ENCODE assay signal across 10 cellular contexts in genomic region chr2:45851576-45852304, GRCh38.
DNase-seq lines count a peak whose midpoint lies in the region; ATAC-seq and TF ChIP-seq lines count a peak whose summit lies in the region.
"Had no signal": no experiment of that assay in that cellular context is flagged by ENCODE, and none has a peak within 500 bp of the region (broad histone marks: within the 10 kb centered on the region; RNA-seq: fewer than 3 reads in every experiment).

No MANE protein-coding gene starts in this region.

- H3K36me3 ChIP-seq in heart left ventricle (no peaks in the 10 kb centered on the region), H7 (replicated peaks; ENCODE audit: control insufficient read depth, insufficient read depth, low read length) (no peaks in the 10 kb centered on the region)

- peak in 3 of 4 donors; percentile 20 to 66 (median 65) for ATAC-seq in heart left ventricle
- no peak for ATAC-seq in activated CD8-positive, alpha-beta T cell treated with anti-CD3 and anti-CD28 coated beads for 36 hours
- ATAC-seq: body of pancreas had no signal

- no peaks in the 10 kb centered on the region for H3K27me3 ChIP-seq in heart left ventricle
- no peaks in the 10 kb centered on the region for H3K27me3 ChIP-seq in H7 (ENCODE audit: control insufficient read depth, insufficient read depth, low read length)
- H3K27me3 ChIP-seq: body of pancreas had no signal

- H3K4me3 Mint-ChIP-seq in endothelial cell (ENCODE audit: unreplicated experiment), result no peak overlapping the region
- no peak overlapping the region for H3K4me3 Mint-ChIP-seq in activated CD8-positive, alpha-beta T cell treated with anti-CD3 and anti-CD28 coated beads for 36 hours

- intact Hi-C loops in heart left ventricle (cut with DNase I) (loop anchor here in 2 of 10 donors (5.0 to 10.0 kb wide), 2 partner anchors 54 to 207 kb away; no protein-coding TSS in a partner anchor), cardiac septum (cut with DNase I) (no loop called here)
- intact Hi-C loops in activated CD8-positive, alpha-beta T cell treated with anti-CD3 and anti-CD28 coated beads for 36 hours (cut with micrococcal nuclease), result no loop called here

- peaks cover 13% of the 10 kb centered on the region for H3K4me1 Mint-ChIP-seq in endothelial cell (ENCODE audit: unreplicated experiment)
- H3K4me1 Mint-ChIP-seq in activated CD8-positive, alpha-beta T cell treated with anti-CD3 and anti-CD28 coated beads for 36 hours (ENCODE audit: low read depth), result peaks cover 22% of the 10 kb centered on the region

- H3K9me3 ChIP-seq in heart left ventricle, result no peaks in the 10 kb centered on the region
- H3K9me3 ChIP-seq: body of pancreas had no signal

- POLR2A ChIA-PET in activated CD8-positive, alpha-beta T cell treated with anti-CD3 and anti-CD28 coated beads for 36 hours (lab: Charles Lee), result interaction anchor here (0.6 kb wide), 1 partner anchor 325 kb away, joined by 3 read pairs; no protein-coding TSS in a partner anchor

- TF ChIP-seq POLR2A in heart left ventricle (IDR thresholded peaks at IDR 0.05), result no peak

- DNase-seq in heart left ventricle (peak in 1 of 5 donors; percentile 49), cardiac septum (ENCODE audit: low spot score) (no peak), RPMI7951 (ENCODE audit: low read depth) (peak; percentile 92), fibroblast of the aortic adventitia (ENCODE audit: low read depth) (peak; percentile 77), H7 (no peak), endothelial cell (ENCODE audit: low spot score) (no peak)
- no peak for DNase-seq in activated CD8-positive, alpha-beta T cell treated with anti-CD3 and anti-CD28 coated beads for 36 hours
- DNase-seq in activated CD8-positive, alpha-beta memory T cell treated with anti-CD3 and anti-CD28 coated beads for 24 hours, result no peak
- DNase-seq: SHP77 had no signal

- H3K4me3 ChIP-seq in heart left ventricle, result no peak overlapping the region
- no peak overlapping the region for H3K4me3 ChIP-seq in fibroblast of the aortic adventitia (ENCODE audit: low read depth, low read length)
- H3K4me3 ChIP-seq in H7 (ENCODE audit: insufficient read depth, low read depth, low read length), result no peak overlapping the region
- H3K4me3 ChIP-seq: body of pancreas had no signal

- no peaks in the 10 kb centered on the region for H3K36me3 Mint-ChIP-seq in endothelial cell (ENCODE audit: low read depth, unreplicated experiment)
- peaks cover 11% of the 10 kb centered on the region for H3K36me3 Mint-ChIP-seq in activated CD8-positive, alpha-beta T cell treated with anti-CD3 and anti-CD28 coated beads for 36 hours (ENCODE audit: low read depth)

- H3K4me1 ChIP-seq in heart left ventricle, result peaks cover 0 to 40% (median 12%) of the 10 kb centered on the region in 12 donors

- H3K9me3 Mint-ChIP-seq in endothelial cell (ENCODE audit: unreplicated experiment), result no peaks in the 10 kb centered on the region
- peaks cover 4% of the 10 kb centered on the region for H3K9me3 Mint-ChIP-seq in activated CD8-positive, alpha-beta T cell treated with anti-CD3 and anti-CD28 coated beads for 36 hours

- WGBS in heart left ventricle, 4 donors, result 85 to 98% (median 92%) methylated on average over 10 to 11 of the region's 11 CpGs

- H3K27ac Mint-ChIP-seq in endothelial cell (ENCODE audit: unreplicated experiment), result no peak overlapping the region
- H3K27ac Mint-ChIP-seq in activated CD8-positive, alpha-beta T cell treated with anti-CD3 and anti-CD28 coated beads for 36 hours, result no peak overlapping the region

- no peak overlapping the region for H3K27ac ChIP-seq in heart left ventricle
- H3K27ac ChIP-seq: body of pancreas had no signal

- CTCF ChIA-PET in activated CD8-positive, alpha-beta T cell treated with anti-CD3 and anti-CD28 coated beads for 36 hours (lab: Charles Lee), result interaction anchor here (1.1 to 1.2 kb wide), 2 partner anchors 71 to 799 kb away, joined by 3 read pairs; no protein-coding TSS in a partner anchor

- H3K27me3 Mint-ChIP-seq in endothelial cell (ENCODE audit: unreplicated experiment), result peaks cover 1% of the 10 kb centered on the region
- no peaks in the 10 kb centered on the region for H3K27me3 Mint-ChIP-seq in activated CD8-positive, alpha-beta T cell treated with anti-CD3 and anti-CD28 coated beads for 36 hours

- TF ChIP-seq CTCF in heart left ventricle (IDR thresholded peaks at IDR 0.05) (no peak), fibroblast of the aortic adventitia (IDR thresholded peaks at IDR 0.05; ENCODE audit: insufficient read depth, low read length) (no peak), endothelial cell (IDR thresholded peaks at IDR 0.05; ENCODE audit: unreplicated experiment) (no peak)
- no peak for TF ChIP-seq CTCF in activated CD8-positive, alpha-beta T cell treated with anti-CD3 and anti-CD28 coated beads for 36 hours (IDR thresholded peaks at IDR 0.05)

Comparison
In these comparisons a context has a peak if more than half of its experiments do, and no peak if none do; other contexts are left out.
1. DNase-seq: peak in RPMI7951 (single experiment) and fibroblast of the aortic adventitia (single experiment); none in cardiac septum (single experiment), H7 (single experiment), endothelial cell (single experiment), activated CD8-positive, alpha-beta T cell treated with anti-CD3 and anti-CD28 coated beads for 36 hours (single experiment) and activated CD8-positive, alpha-beta memory T cell treated with anti-CD3 and anti-CD28 coated beads for 24 hours (single experiment).